In the genomic region with DNA sequence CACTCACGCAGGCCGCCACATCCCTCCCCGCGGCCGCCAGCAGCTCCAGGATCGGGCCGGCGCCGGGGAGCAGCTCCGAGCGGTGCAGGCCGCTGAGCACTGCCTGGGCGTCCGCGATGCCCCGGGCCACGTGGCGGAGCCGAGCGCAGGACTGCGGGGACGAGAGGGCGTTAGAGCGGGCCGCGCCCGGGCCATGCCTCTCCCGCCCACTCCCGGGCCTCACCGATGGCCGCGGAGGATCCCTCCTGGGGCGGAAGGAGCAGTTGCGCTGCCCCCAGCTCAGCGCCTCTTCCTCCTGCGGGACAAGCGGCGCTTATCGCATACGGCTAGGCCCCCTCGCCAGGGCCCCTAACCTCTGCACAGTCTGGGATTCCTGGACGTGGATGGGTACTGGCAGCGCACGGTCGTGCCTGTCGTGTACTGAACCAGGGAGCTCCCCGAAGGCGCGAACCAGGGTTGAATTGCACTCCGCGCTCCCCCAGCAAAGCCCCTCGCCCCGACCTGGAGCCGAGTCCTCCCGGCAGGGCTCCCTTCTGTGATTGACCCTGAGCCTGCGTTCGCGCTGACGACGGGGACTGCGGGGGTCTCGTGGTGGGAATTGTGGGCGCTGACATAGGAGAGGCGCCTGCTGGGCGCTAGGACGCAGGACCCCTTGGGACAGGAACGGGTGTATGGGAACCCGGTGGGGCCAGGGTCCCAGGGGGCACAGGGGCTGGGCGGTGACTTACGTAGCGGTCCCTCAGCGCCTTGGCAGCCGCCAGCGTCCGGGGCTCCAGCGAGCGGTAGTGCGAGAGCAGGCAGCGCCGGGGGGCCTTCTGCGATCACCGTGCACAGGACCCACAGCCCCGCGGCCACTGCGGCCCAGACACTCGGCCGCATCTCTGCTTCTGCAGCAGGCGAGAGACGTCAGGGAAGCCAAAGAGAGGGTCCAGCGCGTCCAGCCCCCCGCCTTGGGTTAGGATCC, we compare ENCODE assay signal across 13 cellular contexts. TPM values are rescaled to one million over a fixed set of nuclear protein-coding genes. Genes with fewer than 3 reads are reported as not detected.
DNase-seq lines count a peak whose midpoint lies in the region; ATAC-seq and TF ChIP-seq lines count a peak whose summit lies in the region.
"Had no signal": no experiment of that assay in that cellular context is flagged by ENCODE, and none has a peak within 500 bp of the region (broad histone marks: within the 10 kb centered on the region; RNA-seq: fewer than 3 reads in every experiment).

No MANE protein-coding gene starts in this region.

- peaks cover 53% of the 10 kb centered on the region for H3K27me3 ChIP-seq in neuron (ENCODE audit: insufficient read depth, low read length)

- POLR2A ChIA-PET in WTC11 (lab: Charles Lee) = interaction anchor here (0.6 kb wide), 1 partner anchor 13 kb away, joined by 4 read pairs; no protein-coding TSS in a partner anchor

- in situ Hi-C loops in KBM-7 (cut with MboI; ENCODE audit: low pct_unique_long_range_greater_than_20kb, low sequenced_read_pairs) = no loop called here

- CTCF ChIA-PET in WTC11 (lab: Charles Lee) = interaction anchor here (0.8 to 1.6 kb wide), 9 partner anchors 17 to 102 kb away, joined by 3 to 6 read pairs (median 4); a partner anchor contains a TSS

- ATAC-seq in WTC11 (peak; percentile 58), GM19397 (IDR thresholded peaks at IDR 0.05; ENCODE audit: unreplicated experiment) (no peak), HG03159 (IDR thresholded peaks at IDR 0.05; ENCODE audit: unreplicated experiment) (no peak), GM19452 (IDR thresholded peaks at IDR 0.05; ENCODE audit: unreplicated experiment) (no peak)

- H3K9me3 ChIP-seq in ES-I3 (ENCODE audit: control insufficient read depth, insufficient read depth, low read length) (no peaks in the 10 kb centered on the region), neuron (ENCODE audit: low read length) (peaks cover 1% of the 10 kb centered on the region)
- H3K9me3 ChIP-seq: neutrophil had no signal

- H3K4me1 ChIP-seq in ES-I3 (ENCODE audit: insufficient read depth, low read length) (no peaks in the 10 kb centered on the region), neuron (ENCODE audit: insufficient read depth, low read length) (no peaks in the 10 kb centered on the region)

- no peak overlapping the region for H3K27ac Mint-ChIP-seq in WTC11
- H3K27ac Mint-ChIP-seq: brain had no signal

- no peaks in the 10 kb centered on the region for H3K4me1 Mint-ChIP-seq in WTC11

- TF ChIP-seq CTCF in WTC11 (IDR thresholded peaks at IDR 0.05) = no peak
- no peak for TF ChIP-seq CTCF in fibroblast of pulmonary artery (IDR thresholded peaks at IDR 0.05; ENCODE audit: low read length, missing control alignments)

- H3K4me3 ChIP-seq in fibroblast of pulmonary artery (replicated peaks; ENCODE audit: low read depth, low read length) (no peak overlapping the region), neuron (ENCODE audit: low read length) (no peak overlapping the region)

- H3K4me3 Mint-ChIP-seq in WTC11 = peak overlapping the region; percentile 46

- H3K36me3 ChIP-seq in ES-I3 (ENCODE audit: insufficient read depth, low read length) = no peaks in the 10 kb centered on the region
- no peaks in the 10 kb centered on the region for H3K36me3 ChIP-seq in neuron (ENCODE audit: insufficient read depth, low read length)
- H3K36me3 ChIP-seq: neutrophil had no signal

- H3K36me3 Mint-ChIP-seq in WTC11 = no peaks in the 10 kb centered on the region
- H3K36me3 Mint-ChIP-seq: brain had no signal

- H3K27me3 Mint-ChIP-seq in WTC11 (ENCODE audit: low read depth) = peaks cover 68% of the 10 kb centered on the region

- H2AFZ ChIP-seq in neuron (ENCODE audit: low read depth, low read length) = peak overlapping the region; percentile 57

- DNase-seq in WTC11 (ENCODE audit: low spot score) (peak; percentile 50), fibroblast of pulmonary artery (ENCODE audit: low read depth) (peak; percentile 8), KBM-7 (no peak)
- DNase-seq: NCI-H187 treated with DMSO at 0.1 percent for 48 hours, RPMI8226 had no signal

- no peaks in the 10 kb centered on the region for H3K9me3 Mint-ChIP-seq in WTC11
- H3K9me3 Mint-ChIP-seq: brain had no signal

- peak overlapping the region; percentile 29; the same call in 1 of the 2 replicates for H3K9ac ChIP-seq in ES-I3 (ENCODE audit: low read depth, low read length)

TF ChIP-seq in WTC11, 78 proteins besides CTCF, POLR2A, EP300 and RAD21 (continues in another document):
- TF ChIP-seq TP53 (CRISPR knock-in tag; IDR thresholded peaks at IDR 0.05) = peak; percentile 72; the same call in 1 of the 2 replicates
- peak; percentile 72; the same call in 1 of the 2 replicates for TF ChIP-seq ETV6 (CRISPR knock-in tag; IDR thresholded peaks at IDR 0.05)
- TF ChIP-seq RELA (CRISPR knock-in tag; IDR thresholded peaks at IDR 0.05; ENCODE audit: borderline replicate concordance) = 0 out of 2 replicates have a peak, but pooled peaks have one; percentile 33
- no peak for TF ChIP-seq IRF2 (CRISPR knock-in tag; IDR thresholded peaks at IDR 0.05; ENCODE audit: borderline replicate concordance, low read depth)
- TF ChIP-seq, protein P1, sequence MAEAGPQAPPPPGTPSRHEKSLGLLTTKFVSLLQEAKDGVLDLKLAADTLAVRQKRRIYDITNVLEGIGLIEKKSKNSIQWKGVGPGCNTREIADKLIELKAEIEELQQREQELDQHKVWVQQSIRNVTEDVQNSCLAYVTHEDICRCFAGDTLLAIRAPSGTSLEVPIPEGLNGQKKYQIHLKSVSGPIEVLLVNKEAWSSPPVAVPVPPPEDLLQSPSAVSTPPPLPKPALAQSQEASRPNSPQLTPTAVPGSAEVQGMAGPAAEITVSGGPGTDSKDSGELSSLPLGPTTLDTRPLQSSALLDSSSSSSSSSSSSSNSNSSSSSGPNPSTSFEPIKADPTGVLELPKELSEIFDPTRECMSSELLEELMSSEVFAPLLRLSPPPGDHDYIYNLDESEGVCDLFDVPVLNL (CRISPR knock-in tag; IDR thresholded peaks at IDR 0.05; ENCODE audit: borderline replicate concordance, low read depth) = no peak
- TF ChIP-seq, protein P2, sequence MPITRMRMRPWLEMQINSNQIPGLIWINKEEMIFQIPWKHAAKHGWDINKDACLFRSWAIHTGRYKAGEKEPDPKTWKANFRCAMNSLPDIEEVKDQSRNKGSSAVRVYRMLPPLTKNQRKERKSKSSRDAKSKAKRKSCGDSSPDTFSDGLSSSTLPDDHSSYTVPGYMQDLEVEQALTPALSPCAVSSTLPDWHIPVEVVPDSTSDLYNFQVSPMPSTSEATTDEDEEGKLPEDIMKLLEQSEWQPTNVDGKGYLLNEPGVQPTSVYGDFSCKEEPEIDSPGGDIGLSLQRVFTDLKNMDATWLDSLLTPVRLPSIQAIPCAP (CRISPR knock-in tag; IDR thresholded peaks at IDR 0.05) = 0 out of 2 replicates have a peak, but pooled peaks have one; percentile 58
- TF ChIP-seq FOXP1 (CRISPR knock-in tag; IDR thresholded peaks at IDR 0.05; ENCODE audit: borderline replicate concordance) = peak; percentile 96
- TF ChIP-seq, protein P3, sequence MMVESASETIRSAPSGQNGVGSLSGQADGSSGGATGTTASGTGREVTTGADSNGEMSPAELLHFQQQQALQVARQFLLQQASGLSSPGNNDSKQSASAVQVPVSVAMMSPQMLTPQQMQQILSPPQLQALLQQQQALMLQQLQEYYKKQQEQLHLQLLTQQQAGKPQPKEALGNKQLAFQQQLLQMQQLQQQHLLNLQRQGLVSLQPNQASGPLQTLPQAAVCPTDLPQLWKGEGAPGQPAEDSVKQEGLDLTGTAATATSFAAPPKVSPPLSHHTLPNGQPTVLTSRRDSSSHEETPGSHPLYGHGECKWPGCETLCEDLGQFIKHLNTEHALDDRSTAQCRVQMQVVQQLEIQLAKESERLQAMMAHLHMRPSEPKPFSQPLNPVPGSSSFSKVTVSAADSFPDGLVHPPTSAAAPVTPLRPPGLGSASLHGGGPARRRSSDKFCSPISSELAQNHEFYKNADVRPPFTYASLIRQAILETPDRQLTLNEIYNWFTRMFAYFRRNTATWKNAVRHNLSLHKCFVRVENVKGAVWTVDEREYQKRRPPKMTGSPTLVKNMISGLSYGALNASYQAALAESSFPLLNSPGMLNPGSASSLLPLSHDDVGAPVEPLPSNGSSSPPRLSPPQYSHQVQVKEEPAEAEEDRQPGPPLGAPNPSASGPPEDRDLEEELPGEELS (CRISPR knock-in tag; IDR thresholded peaks at IDR 0.05) = peak; percentile 70
- TF ChIP-seq TEAD1 (CRISPR knock-in tag; IDR thresholded peaks at IDR 0.05) = 0 out of 2 replicates have a peak, but pooled peaks have one; percentile 71
- no peak for TF ChIP-seq GRHL2 (CRISPR knock-in tag; IDR thresholded peaks at IDR 0.05; ENCODE audit: insufficient replicate concordance, severe bottlenecking)
- TF ChIP-seq ZNF121 (CRISPR knock-in tag; IDR thresholded peaks at IDR 0.05) = no peak
- TF ChIP-seq, protein P4, sequence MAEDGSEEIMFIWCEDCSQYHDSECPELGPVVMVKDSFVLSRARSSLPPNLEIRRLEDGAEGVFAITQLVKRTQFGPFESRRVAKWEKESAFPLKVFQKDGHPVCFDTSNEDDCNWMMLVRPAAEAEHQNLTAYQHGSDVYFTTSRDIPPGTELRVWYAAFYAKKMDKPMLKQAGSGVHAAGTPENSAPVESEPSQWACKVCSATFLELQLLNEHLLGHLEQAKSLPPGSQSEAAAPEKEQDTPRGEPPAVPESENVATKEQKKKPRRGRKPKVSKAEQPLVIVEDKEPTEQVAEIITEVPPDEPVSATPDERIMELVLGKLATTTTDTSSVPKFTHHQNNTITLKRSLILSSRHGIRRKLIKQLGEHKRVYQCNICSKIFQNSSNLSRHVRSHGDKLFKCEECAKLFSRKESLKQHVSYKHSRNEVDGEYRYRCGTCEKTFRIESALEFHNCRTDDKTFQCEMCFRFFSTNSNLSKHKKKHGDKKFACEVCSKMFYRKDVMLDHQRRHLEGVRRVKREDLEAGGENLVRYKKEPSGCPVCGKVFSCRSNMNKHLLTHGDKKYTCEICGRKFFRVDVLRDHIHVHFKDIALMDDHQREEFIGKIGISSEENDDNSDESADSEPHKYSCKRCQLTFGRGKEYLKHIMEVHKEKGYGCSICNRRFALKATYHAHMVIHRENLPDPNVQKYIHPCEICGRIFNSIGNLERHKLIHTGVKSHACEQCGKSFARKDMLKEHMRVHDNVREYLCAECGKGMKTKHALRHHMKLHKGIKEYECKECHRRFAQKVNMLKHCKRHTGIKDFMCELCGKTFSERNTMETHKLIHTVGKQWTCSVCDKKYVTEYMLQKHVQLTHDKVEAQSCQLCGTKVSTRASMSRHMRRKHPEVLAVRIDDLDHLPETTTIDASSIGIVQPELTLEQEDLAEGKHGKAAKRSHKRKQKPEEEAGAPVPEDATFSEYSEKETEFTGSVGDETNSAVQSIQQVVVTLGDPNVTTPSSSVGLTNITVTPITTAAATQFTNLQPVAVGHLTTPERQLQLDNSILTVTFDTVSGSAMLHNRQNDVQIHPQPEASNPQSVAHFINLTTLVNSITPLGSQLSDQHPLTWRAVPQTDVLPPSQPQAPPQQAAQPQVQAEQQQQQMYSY (CRISPR knock-in tag; IDR thresholded peaks at IDR 0.05) = no peak

RNA-seq across cellular contexts. Expression of a gene that starts 0.7 kb away (rescaled TPM):
- total RNA-seq in WTC11 (2021) = not detected in 3 replicates

RNA-seq across cellular contexts. Expression of a gene that starts 3.2 kb away (rescaled TPM):
- total RNA-seq in WTC11 (2021) = not detected in 3 replicates
- total RNA-seq: frontal cortex had no signal

RNA-seq across cellular contexts. Expression of a gene that starts 20.2 kb away (rescaled TPM):
- total RNA-seq in WTC11 (2021) = not detected in 3 replicates
- total RNA-seq: frontal cortex had no signal

RNA-seq across cellular contexts. Expression of a gene that starts 43.9 kb away (rescaled TPM):
- 0.37 to 1.1 TPM (median 0.77 TPM) in 3 replicates for total RNA-seq in WTC11 (2021)
- total RNA-seq: frontal cortex had no signal

RNA-seq across cellular contexts. Expression of a gene that starts 48.2 kb away (rescaled TPM):
- total RNA-seq in WTC11 (2021) = not detected in 3 replicates
- total RNA-seq: frontal cortex had no signal
